Comparison of ENCODE assay signal across 1 cellular context in the genomic region with DNA sequence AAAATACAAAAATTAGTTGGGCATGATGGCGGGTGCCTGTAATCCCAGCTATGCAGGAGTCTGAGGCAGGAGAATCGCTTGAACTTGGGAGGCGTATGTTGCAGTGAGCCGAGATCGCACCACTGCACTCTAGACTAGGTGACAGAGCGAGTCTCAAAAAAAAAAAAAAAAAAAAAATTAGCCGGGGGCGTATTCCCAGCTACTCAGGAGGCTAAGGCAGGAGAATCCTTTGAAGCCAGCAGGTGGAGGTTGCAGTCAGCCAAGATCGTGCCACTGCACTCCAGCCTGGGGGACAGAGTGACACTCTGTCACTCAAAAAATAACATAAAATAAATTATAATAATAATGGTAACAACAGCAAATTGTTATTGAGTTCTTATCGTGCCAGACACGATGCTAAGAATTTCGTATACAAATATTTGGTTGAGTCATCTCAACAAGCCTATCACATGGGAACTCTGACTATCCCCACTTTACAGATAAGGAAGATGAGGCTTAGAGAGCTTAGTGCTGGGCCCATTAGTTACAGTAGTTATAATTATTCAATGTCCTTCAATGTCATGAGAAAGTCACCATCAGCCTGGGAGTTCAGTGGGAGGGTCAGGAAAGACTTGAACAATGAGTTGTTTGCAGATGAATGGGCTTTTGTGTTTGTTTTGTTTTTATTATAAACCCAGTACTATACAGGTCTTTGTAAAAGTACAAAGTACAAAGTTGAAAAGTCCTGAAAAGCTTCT.
TF ChIP-seq lines count a peak whose summit lies in the region.

No MANE protein-coding gene starts in this region.

TF ChIP-seq in HepG2, 621 proteins besides CTCF, POLR2A, EP300 and RAD21:
- TF ChIP-seq ZNF629 (CRISPR knock-in tag; conservative IDR thresholded peaks at IDR 0.05): peak; percentile 89
- TF ChIP-seq SALL1 (CRISPR knock-in tag; IDR thresholded peaks at IDR 0.05): no peak
- TF ChIP-seq ZNF724P (CRISPR knock-in tag; IDR thresholded peaks at IDR 0.05; ENCODE audit: borderline replicate concordance): no peak
- 0 out of 2 replicates have a peak, but pooled peaks have one; percentile 20 for TF ChIP-seq NCOA2 (CRISPR knock-in tag; IDR thresholded peaks at IDR 0.05)
- TF ChIP-seq FOSL2 (CRISPR knock-in tag; IDR thresholded peaks at IDR 0.05): peak; percentile 36; the same call in 1 of the 2 replicates
- TF ChIP-seq HDAC2 (CRISPR knock-in tag; IDR thresholded peaks at IDR 0.05): peak; percentile 22; the same call in 1 of the 2 replicates
- peak; percentile 37; the same call in 1 of the 2 replicates for TF ChIP-seq HMG20A (CRISPR knock-in tag; IDR thresholded peaks at IDR 0.05; ENCODE audit: borderline replicate concordance)
- no peak for TF ChIP-seq GFI1 (CRISPR knock-in tag; IDR thresholded peaks at IDR 0.05; ENCODE audit: borderline replicate concordance)
- TF ChIP-seq, protein P1, sequence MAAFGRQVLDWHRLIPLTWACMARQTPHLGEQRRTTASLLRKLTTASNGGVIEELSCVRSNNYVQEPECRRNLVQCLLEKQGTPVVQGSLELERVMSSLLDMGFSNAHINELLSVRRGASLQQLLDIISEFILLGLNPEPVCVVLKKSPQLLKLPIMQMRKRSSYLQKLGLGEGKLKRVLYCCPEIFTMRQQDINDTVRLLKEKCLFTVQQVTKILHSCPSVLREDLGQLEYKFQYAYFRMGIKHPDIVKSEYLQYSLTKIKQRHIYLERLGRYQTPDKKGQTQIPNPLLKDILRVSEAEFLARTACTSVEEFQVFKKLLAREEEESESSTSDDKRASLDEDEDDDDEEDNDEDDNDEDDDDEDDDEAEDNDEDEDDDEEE (CRISPR knock-in tag; IDR thresholded peaks at IDR 0.05): no peak
- TF ChIP-seq RCOR2 (CRISPR knock-in tag; IDR thresholded peaks at IDR 0.05): 0 out of 2 replicates have a peak, but pooled peaks have one; percentile 57
- TF ChIP-seq ZMYM3 (CRISPR knock-in tag; IDR thresholded peaks at IDR 0.05): 0 out of 2 replicates have a peak, but pooled peaks have one; percentile 21
- no peak for TF ChIP-seq TAF15 (IDR thresholded peaks at IDR 0.05; ENCODE audit: low read depth, low read length, poor library complexity, severe bottlenecking)
- TF ChIP-seq SOX13 (IDR thresholded peaks at IDR 0.05): peak; percentile 72
- TF ChIP-seq SOX13 (CRISPR knock-in tag; conservative IDR thresholded peaks at IDR 0.05 in 1 of 2, IDR thresholded peaks at IDR 0.05 in 1 of 2): peak in 1 of 2 experiments; percentile 94; a peak in 2 of 4 replicates
- peak; percentile 59 for TF ChIP-seq BCL6 (CRISPR knock-in tag; IDR thresholded peaks at IDR 0.05)
- TF ChIP-seq, protein P2, sequence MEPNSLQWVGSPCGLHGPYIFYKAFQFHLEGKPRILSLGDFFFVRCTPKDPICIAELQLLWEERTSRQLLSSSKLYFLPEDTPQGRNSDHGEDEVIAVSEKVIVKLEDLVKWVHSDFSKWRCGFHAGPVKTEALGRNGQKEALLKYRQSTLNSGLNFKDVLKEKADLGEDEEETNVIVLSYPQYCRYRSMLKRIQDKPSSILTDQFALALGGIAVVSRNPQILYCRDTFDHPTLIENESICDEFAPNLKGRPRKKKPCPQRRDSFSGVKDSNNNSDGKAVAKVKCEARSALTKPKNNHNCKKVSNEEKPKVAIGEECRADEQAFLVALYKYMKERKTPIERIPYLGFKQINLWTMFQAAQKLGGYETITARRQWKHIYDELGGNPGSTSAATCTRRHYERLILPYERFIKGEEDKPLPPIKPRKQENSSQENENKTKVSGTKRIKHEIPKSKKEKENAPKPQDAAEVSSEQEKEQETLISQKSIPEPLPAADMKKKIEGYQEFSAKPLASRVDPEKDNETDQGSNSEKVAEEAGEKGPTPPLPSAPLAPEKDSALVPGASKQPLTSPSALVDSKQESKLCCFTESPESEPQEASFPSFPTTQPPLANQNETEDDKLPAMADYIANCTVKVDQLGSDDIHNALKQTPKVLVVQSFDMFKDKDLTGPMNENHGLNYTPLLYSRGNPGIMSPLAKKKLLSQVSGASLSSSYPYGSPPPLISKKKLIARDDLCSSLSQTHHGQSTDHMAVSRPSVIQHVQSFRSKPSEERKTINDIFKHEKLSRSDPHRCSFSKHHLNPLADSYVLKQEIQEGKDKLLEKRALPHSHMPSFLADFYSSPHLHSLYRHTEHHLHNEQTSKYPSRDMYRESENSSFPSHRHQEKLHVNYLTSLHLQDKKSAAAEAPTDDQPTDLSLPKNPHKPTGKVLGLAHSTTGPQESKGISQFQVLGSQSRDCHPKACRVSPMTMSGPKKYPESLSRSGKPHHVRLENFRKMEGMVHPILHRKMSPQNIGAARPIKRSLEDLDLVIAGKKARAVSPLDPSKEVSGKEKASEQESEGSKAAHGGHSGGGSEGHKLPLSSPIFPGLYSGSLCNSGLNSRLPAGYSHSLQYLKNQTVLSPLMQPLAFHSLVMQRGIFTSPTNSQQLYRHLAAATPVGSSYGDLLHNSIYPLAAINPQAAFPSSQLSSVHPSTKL (CRISPR knock-in tag; IDR thresholded peaks at IDR 0.05): peak; percentile 71
- TF ChIP-seq, protein P3, sequence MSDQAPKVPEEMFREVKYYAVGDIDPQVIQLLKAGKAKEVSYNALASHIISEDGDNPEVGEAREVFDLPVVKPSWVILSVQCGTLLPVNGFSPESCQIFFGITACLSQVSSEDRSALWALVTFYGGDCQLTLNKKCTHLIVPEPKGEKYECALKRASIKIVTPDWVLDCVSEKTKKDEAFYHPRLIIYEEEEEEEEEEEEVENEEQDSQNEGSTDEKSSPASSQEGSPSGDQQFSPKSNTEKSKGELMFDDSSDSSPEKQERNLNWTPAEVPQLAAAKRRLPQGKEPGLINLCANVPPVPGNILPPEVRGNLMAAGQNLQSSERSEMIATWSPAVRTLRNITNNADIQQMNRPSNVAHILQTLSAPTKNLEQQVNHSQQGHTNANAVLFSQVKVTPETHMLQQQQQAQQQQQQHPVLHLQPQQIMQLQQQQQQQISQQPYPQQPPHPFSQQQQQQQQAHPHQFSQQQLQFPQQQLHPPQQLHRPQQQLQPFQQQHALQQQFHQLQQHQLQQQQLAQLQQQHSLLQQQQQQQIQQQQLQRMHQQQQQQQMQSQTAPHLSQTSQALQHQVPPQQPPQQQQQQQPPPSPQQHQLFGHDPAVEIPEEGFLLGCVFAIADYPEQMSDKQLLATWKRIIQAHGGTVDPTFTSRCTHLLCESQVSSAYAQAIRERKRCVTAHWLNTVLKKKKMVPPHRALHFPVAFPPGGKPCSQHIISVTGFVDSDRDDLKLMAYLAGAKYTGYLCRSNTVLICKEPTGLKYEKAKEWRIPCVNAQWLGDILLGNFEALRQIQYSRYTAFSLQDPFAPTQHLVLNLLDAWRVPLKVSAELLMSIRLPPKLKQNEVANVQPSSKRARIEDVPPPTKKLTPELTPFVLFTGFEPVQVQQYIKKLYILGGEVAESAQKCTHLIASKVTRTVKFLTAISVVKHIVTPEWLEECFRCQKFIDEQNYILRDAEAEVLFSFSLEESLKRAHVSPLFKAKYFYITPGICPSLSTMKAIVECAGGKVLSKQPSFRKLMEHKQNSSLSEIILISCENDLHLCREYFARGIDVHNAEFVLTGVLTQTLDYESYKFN (CRISPR knock-in tag; conservative IDR thresholded peaks at IDR 0.05): peak; percentile 57; the same call in 1 of the 2 replicates
- peak; percentile 91 for TF ChIP-seq NCOR1 (IDR thresholded peaks at IDR 0.05; ENCODE audit: borderline replicate concordance, low read length)
- TF ChIP-seq KDM1A (CRISPR knock-in tag; IDR thresholded peaks at IDR 0.05): peak; percentile 83; the same call in 1 of the 2 replicates
- peak; percentile 31; the same call in 1 of the 2 replicates for TF ChIP-seq HNF4G (IDR thresholded peaks at IDR 0.05; ENCODE audit: borderline replicate concordance, low read depth, low read length)
- no peak for TF ChIP-seq HNF4G (CRISPR knock-in tag; IDR thresholded peaks at IDR 0.05; ENCODE audit: borderline replicate concordance, low read depth)
- TF ChIP-seq CHD4 (IDR thresholded peaks at IDR 0.05; ENCODE audit: borderline replicate concordance, low read length): peak; percentile 66; the same call in 1 of the 2 replicates
- peak; percentile 62 for TF ChIP-seq HNF4A (CRISPR knock-in tag; IDR thresholded peaks at IDR 0.05)
- TF ChIP-seq RARA (CRISPR knock-in tag; IDR thresholded peaks at IDR 0.05): peak; percentile 58; the same call in 1 of the 2 replicates
- no peak for TF ChIP-seq SOX6 (IDR thresholded peaks at IDR 0.05)
- peak; percentile 74; the same call in 1 of the 2 replicates for TF ChIP-seq SOX6 (CRISPR knock-in tag; IDR thresholded peaks at IDR 0.05)
- peak; percentile 14; the same call in 1 of the 2 replicates for TF ChIP-seq SP5 (CRISPR knock-in tag; IDR thresholded peaks at IDR 0.05; ENCODE audit: borderline replicate concordance, low read depth)
- peak in 1 of 2 experiments; percentile 41; a peak in 1 of 4 replicates for TF ChIP-seq NR2F1 (CRISPR knock-in tag; IDR thresholded peaks at IDR 0.05)
- TF ChIP-seq, protein P4, sequence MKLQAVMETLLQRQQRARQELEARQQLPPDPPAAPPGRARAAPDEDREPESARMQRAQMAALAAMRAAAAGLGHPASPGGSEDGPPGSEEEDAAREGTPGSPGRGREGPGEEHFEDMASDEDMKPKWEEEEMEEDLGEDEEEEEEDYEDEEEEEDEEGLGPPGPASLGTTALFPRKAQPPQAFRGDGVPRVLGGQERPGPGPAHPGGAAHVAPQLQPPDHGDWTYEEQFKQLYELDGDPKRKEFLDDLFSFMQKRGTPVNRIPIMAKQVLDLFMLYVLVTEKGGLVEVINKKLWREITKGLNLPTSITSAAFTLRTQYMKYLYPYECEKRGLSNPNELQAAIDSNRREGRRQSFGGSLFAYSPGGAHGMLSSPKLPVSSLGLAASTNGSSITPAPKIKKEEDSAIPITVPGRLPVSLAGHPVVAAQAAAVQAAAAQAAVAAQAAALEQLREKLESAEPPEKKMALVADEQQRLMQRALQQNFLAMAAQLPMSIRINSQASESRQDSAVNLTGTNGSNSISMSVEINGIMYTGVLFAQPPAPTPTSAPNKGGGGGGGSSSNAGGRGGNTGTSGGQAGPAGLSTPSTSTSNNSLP (IDR thresholded peaks at IDR 0.05; ENCODE audit: low read depth, low read length): peak; percentile 46; the same call in 1 of the 2 replicates
- no peak for TF ChIP-seq ZFP41 (CRISPR knock-in tag; IDR thresholded peaks at IDR 0.05; ENCODE audit: borderline replicate concordance)
- peak; percentile 95 for TF ChIP-seq SOX5 (CRISPR knock-in tag; IDR thresholded peaks at IDR 0.05; ENCODE audit: borderline replicate concordance)
